Comparison of ENCODE assay signal across 1 cellular context in genomic region chr7:11665381-11665780, GRCh38.
TF ChIP-seq lines count a peak whose summit lies in the region.

No MANE protein-coding gene starts in this region.

TF ChIP-seq in A549, 52 proteins besides CTCF, POLR2A, EP300 and RAD21 (continued from another document):
- TF ChIP-seq ZSCAN20 (CRISPR knock-in tag; IDR thresholded peaks at IDR 0.05) = no peak
- TF ChIP-seq ZNF302 (CRISPR knock-in tag; IDR thresholded peaks at IDR 0.05) = no peak
- TF ChIP-seq BHLHE40 (IDR thresholded peaks at IDR 0.05; ENCODE audit: low read depth, low read length) = no peak
- TF ChIP-seq FOSB (CRISPR knock-in tag; IDR thresholded peaks at IDR 0.05) = no peak
